Comparison of ENCODE assay signal across 27 cellular contexts in the genomic region with DNA sequence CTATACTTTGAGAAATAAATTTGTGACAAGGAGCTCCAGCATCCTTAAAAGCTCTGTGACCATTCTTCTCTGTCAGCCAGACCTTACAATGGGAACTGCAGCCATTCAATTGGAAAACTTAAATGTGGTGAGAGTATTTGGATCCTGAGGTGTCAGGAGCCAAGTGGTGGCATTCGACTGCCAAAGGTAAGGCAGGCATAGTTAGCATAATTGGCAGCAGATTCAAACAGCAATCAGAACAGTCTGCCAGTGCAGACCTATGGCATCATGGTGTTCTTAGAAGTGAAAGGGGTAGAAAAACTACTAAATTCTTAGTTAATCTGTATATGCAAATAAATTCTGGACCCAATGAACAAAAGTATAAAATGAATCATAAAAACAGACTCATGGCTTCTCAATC.
"Had no signal": no experiment of that assay in that cellular context is flagged by ENCODE, and none has a peak within 500 bp of the region (broad histone marks: within the 10 kb centered on the region; RNA-seq: fewer than 3 reads in every experiment).

No MANE protein-coding gene starts in this region.

- H3K36me3 ChIP-seq: esophagus squamous epithelium, heart right ventricle, thoracic aorta, tibial nerve, upper lobe of left lung had no signal

- H3K4me3 ChIP-seq: esophagus squamous epithelium, heart right ventricle, psoas muscle, thoracic aorta, tibial nerve, upper lobe of left lung had no signal

- H3K9me3 ChIP-seq: esophagus squamous epithelium, psoas muscle, thoracic aorta, tibial nerve, upper lobe of left lung had no signal

- ATAC-seq: effector memory CD8-positive, alpha-beta T cell; left colon; naive thymus-derived CD8-positive, alpha-beta T cell; psoas muscle; right cardiac atrium; stimulated activated naive B cell treated with anti-CD40 and anti-IgM and Interleukin-4, amounts not matched to agents 10 μg/mL and 1 μg/mL and 100 μg/mL, for 72 hours had no signal

- DNase-seq: cortex of kidney; effector memory CD8-positive, alpha-beta T cell; erythroblast; esophagus squamous epithelium; foreskin melanocyte; glutamatergic neuron; heart right ventricle; hippocampal formation; left colon; mesendoderm; midbrain; naive thymus-derived CD8-positive, alpha-beta T cell; nephron progenitor cell; nucleus accumbens; posterior cingulate gyrus; psoas muscle; right cardiac atrium; small intestine; stimulated activated CD4-positive, alpha-beta T cell treated with anti-CD3 and anti-CD28 coated beads, Interleukin-15, amount 100 ng/mL, for 24 hours; stimulated activated CD4-positive, alpha-beta T cell treated with anti-CD3 and anti-CD28 coated beads, Interleukin-2, amount 100 ng/mL, for 48 hours; stimulated activated naive B cell treated with anti-CD40 and anti-IgM and Interleukin-4, amounts not matched to agents 10 μg/mL and 1 μg/mL and 100 μg/mL, for 72 hours; upper lobe of left lung had no signal

- H3K4me1 ChIP-seq: esophagus squamous epithelium, heart right ventricle, psoas muscle, tibial nerve, upper lobe of left lung had no signal

- FAIRE-seq: endometrium, islet of Langerhans, small intestine, urothelium cell line had no signal

- H3K27me3 ChIP-seq: esophagus squamous epithelium, heart right ventricle, tibial nerve, upper lobe of left lung had no signal

- H3K27ac ChIP-seq: esophagus squamous epithelium, heart right ventricle, psoas muscle, thoracic aorta, tibial nerve, upper lobe of left lung had no signal
